Comparison of ENCODE assay signal across 11 cellular contexts in genomic region chr1:93723101-93723500, GRCh38. TPM values are rescaled to one million over a fixed set of nuclear protein-coding genes. Genes with fewer than 3 reads are reported as not detected.
DNase-seq lines count a peak whose midpoint lies in the region; ATAC-seq and TF ChIP-seq lines count a peak whose summit lies in the region.
"Had no signal": no experiment of that assay in that cellular context is flagged by ENCODE, and none has a peak within 500 bp of the region (broad histone marks: within the 10 kb centered on the region; RNA-seq: fewer than 3 reads in every experiment).

No MANE protein-coding gene starts in this region.

- no peak overlapping the region for H3K4me3 Mint-ChIP-seq in chondrocyte (ENCODE audit: unreplicated experiment)
- H3K4me3 Mint-ChIP-seq: naive thymus-derived CD8-positive, alpha-beta T cell had no signal

- no peak for DNase-seq in chondrocyte (ENCODE audit: low spot score)
- peak; percentile 67 for DNase-seq in left kidney (ENCODE audit: low read depth, low spot score)
- no peak for DNase-seq in upper lobe of left lung
- no peak for DNase-seq in G401 (ENCODE audit: low spot score)
- DNase-seq in NCI-H1694 (lab: John Stamatoyannopoulos, UW) = no peak
- DNase-seq in RPMI8226 = no peak
- DNase-seq: aorta; Calu3; naive thymus-derived CD8-positive, alpha-beta T cell had no signal

- H3K36me3 Mint-ChIP-seq in chondrocyte (ENCODE audit: low read depth) = no peaks in the 10 kb centered on the region
- H3K36me3 Mint-ChIP-seq: naive thymus-derived CD8-positive, alpha-beta T cell had no signal

- no peak for TF ChIP-seq POLR2A in upper lobe of left lung (IDR thresholded peaks at IDR 0.05)

- peaks cover 25% of the 10 kb centered on the region for H3K4me1 ChIP-seq in HUES64 (ENCODE audit: insufficient read depth, low read length)
- peaks cover 9 to 23% (median 13%) of the 10 kb centered on the region in 4 donors for H3K4me1 ChIP-seq in upper lobe of left lung

- H3K27me3 ChIP-seq in HUES64 (ENCODE audit: insufficient read depth, low read length) (no peaks in the 10 kb centered on the region), upper lobe of left lung (no peaks in the 10 kb centered on the region)

- peak overlapping the region; percentile 38; the same call in 1 of the 2 replicates for H3K9ac ChIP-seq in HUES64 (ENCODE audit: low read depth, low read length)

- H3K27ac Mint-ChIP-seq in chondrocyte (ENCODE audit: unreplicated experiment) = peak overlapping the region; percentile 92

- H3K4me1 Mint-ChIP-seq in chondrocyte (ENCODE audit: low read depth) = peaks cover 28% of the 10 kb centered on the region
- H3K4me1 Mint-ChIP-seq: naive thymus-derived CD8-positive, alpha-beta T cell had no signal

- peak overlapping the region; percentile 43 for H3K27ac ChIP-seq in HUES64 (ENCODE audit: low read depth, low read length)
- peak overlapping the region; percentile 17 to 55 (median 27) for H3K27ac ChIP-seq in upper lobe of left lung
- H3K27ac ChIP-seq: epithelial cell of prostate had no signal

- no peaks in the 10 kb centered on the region for H3K27me3 Mint-ChIP-seq in chondrocyte (ENCODE audit: low read depth)

- no peak for TF ChIP-seq EP300 in upper lobe of left lung (IDR thresholded peaks at IDR 0.05)

- H3K4me3 ChIP-seq in HUES64 (ENCODE audit: low read length) (no peak overlapping the region), upper lobe of left lung (no peak overlapping the region)

- H3K36me3 ChIP-seq in HUES64 (ENCODE audit: insufficient read depth, low read length) (no peaks in the 10 kb centered on the region), upper lobe of left lung (no peaks in the 10 kb centered on the region)

- ATAC-seq in upper lobe of left lung (ENCODE audit: low FRiP score in 2 of 2) = peak in 1 of 2 donors; percentile 4
- ATAC-seq: naive thymus-derived CD8-positive, alpha-beta T cell had no signal

- no peak for TF ChIP-seq CTCF in chondrocyte (IDR thresholded peaks at IDR 0.05)
- no peak for TF ChIP-seq CTCF in upper lobe of left lung (IDR thresholded peaks at IDR 0.05)

- no peaks in the 10 kb centered on the region for H3K9me3 Mint-ChIP-seq in chondrocyte (ENCODE audit: low read depth)
- H3K9me3 Mint-ChIP-seq: naive thymus-derived CD8-positive, alpha-beta T cell had no signal

- H3K9me3 ChIP-seq in HUES64 (ENCODE audit: insufficient read depth, low read depth, low read length) (no peaks in the 10 kb centered on the region), upper lobe of left lung (no peaks in the 10 kb centered on the region)

- in situ Hi-C loops in G401 (cut with HindIII; ENCODE audit: low sequenced_read_pairs) = no loop called here

- 89% methylated on average over 6 of the region's 6 CpGs for WGBS in HUES64
- 77 to 84% methylated on average over 6 of the region's 6 CpGs for WGBS in upper lobe of left lung, 2 donors

RNA-seq across cellular contexts. Expression of gene BCAR3, which starts 41.5 kb away (rescaled TPM):
- polyA plus RNA-seq in HUES64 (2013, experiment 1 of 2) = 9.4 TPM
- polyA plus RNA-seq in HUES64 (2013, experiment 2 of 2) = 13.0 TPM
- total RNA-seq in chondrocyte = 12.1 to 20.6 TPM (median 18.5 TPM) in 3 replicates
- 10 to 100 TPM; 26.3 to 48.8 (median 31.9) TPM for total RNA-seq in upper lobe of left lung
- 2.3 and 3.3 TPM in 2 replicates for total RNA-seq in G401 (2014; rRNA removed; shearing (Covaris generic))
